22 cellular contexts compared by ENCODE assay signal in genomic region chr1:74679811-74680210, GRCh38.
"Had no signal": no experiment of that assay in that cellular context is flagged by ENCODE, and none has a peak within 500 bp of the region (broad histone marks: within the 10 kb centered on the region; RNA-seq: fewer than 3 reads in every experiment).

No MANE protein-coding gene starts in this region.

- H3K4me3 ChIP-seq: dorsolateral prefrontal cortex, gastroesophageal sphincter, heart right ventricle, ovary, prostate gland, right atrium auricular region, thoracic aorta, vagina had no signal

- DNase-seq: activated CD4-positive, alpha-beta T cell treated with anti-CD3 and anti-CD28 coated beads, Interleukin-2, amount 10 ng/mL, durations not matched to agents 24 days and 14 days; activated CD8-positive, alpha-beta T cell treated with anti-CD3 and anti-CD28 coated beads, Interleukin-2, amount 10 ng/mL, durations not matched to agents 7 days and 5 days; activated gamma-delta T cell; activated naive CD4-positive, alpha-beta T cell treated with anti-CD3 and anti-CD28 coated beads, Interleukin-2, amount 50 U/mL, for 16 hours; anterior cingulate cortex; central memory CD4-positive, alpha-beta T cell; dorsolateral prefrontal cortex; effector memory CD8-positive, alpha-beta T cell; heart right ventricle; islet precursor cell; left cardiac atrium; midbrain; ovary; stimulated activated CD4-positive, alpha-beta T cell treated with anti-CD3 and anti-CD28 coated beads, Interleukin-4, amount 100 ng/mL, for 24 hours; stimulated activated naive CD4-positive, alpha-beta T cell treated with Interleukin-2 at 50 U/mL for 16 hours had no signal

- ATAC-seq: activated CD8-positive, alpha-beta T cell treated with anti-CD3 and anti-CD28 coated beads, Interleukin-2, amount 10 ng/mL, durations not matched to agents 7 days and 5 days; effector memory CD8-positive, alpha-beta T cell; esophagus mucosa; gastroesophageal sphincter; heart right ventricle; left cardiac atrium; natural killer cell treated with Interleukin-12 subunit alpha and Interleukin-12 subunit beta and Interleukin-15 and Interleukin-18, amount 100 ng/mL, for 72 hours had no signal
